1 cellular context compared by ENCODE assay signal in genomic region chr5:110925398-110925797, GRCh38.
TF ChIP-seq lines count a peak whose summit lies in the region.

No MANE protein-coding gene starts in this region.

TF ChIP-seq in GM23338, 12 proteins besides CTCF, POLR2A, EP300 and RAD21 (continued from another document):
- TF ChIP-seq ZNF462 (CRISPR knock-in tag; IDR thresholded peaks at IDR 0.05) (no peak), ZNF114 (CRISPR knock-in tag; IDR thresholded peaks at IDR 0.05) (no peak), ZNF331 (CRISPR knock-in tag; IDR thresholded peaks at IDR 0.05; ENCODE audit: low read depth) (no peak), ETS1 (IDR thresholded peaks at IDR 0.05) (no peak), EZH2phosphoT487 (IDR thresholded peaks at IDR 0.05; ENCODE audit: unreplicated experiment) (no peak), EZH2 (IDR thresholded peaks at IDR 0.05; ENCODE audit: low read depth, unreplicated experiment) (no peak), STAT1 (IDR thresholded peaks at IDR 0.05; ENCODE audit: unreplicated experiment) (no peak), NANOG (IDR thresholded peaks at IDR 0.05; ENCODE audit: borderline replicate concordance) (no peak), JUNB (IDR thresholded peaks at IDR 0.05; ENCODE audit: unreplicated experiment) (no peak), CREB1 (CRISPR knock-in tag; IDR thresholded peaks at IDR 0.05; ENCODE audit: low read depth) (no peak)
